Comparison of ENCODE assay signal across 1 cellular context in the genomic region with DNA sequence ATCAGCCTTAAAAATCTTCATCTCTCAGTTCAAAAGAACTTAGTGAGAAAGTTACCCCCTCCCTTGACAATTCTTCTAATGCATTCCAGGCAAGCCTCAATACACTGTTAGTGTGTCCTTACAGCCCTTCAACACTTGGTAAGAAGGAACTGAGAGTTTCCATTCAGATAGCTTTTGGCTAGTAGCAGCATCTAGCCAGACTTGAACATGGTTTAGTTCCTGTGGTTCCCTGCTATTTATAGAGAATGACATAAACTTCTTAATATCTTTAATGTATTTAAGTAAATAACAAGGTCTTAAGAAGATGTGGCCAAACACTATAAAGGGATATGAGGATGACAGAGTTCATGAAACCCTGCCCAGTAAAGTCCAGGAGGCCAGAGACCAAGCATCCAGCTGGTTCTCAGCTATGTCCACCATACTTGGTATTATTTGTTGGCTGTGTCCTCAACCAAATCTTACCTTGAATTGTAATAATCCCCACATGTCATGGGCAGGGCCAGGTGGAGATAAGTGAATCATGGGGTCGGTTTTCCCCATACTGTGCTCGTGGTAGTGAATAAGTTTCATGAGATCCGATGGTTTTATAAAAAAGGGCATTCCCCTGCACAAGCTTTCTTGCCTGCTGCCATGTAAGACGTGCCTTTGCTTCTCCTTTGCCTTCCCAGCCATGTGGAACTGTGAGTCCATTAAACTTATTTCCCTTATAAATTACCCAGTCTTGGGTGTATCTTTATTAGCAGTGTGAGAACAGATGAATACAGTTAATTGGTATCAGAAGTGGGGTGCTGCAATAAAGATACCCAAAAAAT.
TF ChIP-seq lines count a peak whose summit lies in the region.

No MANE protein-coding gene starts in this region.

TF ChIP-seq in GM12878, 131 proteins besides CTCF, POLR2A, EP300 and RAD21:
- TF ChIP-seq ZNF274 (IDR thresholded peaks at IDR 0.05; ENCODE audit: insufficient read depth, insufficient read length) = no peak
- TF ChIP-seq RELA (IDR thresholded peaks at IDR 0.05; ENCODE audit: borderline replicate concordance, partially characterized antibody) = no peak
- no peak for TF ChIP-seq NRF1 (conservative IDR thresholded peaks at IDR 0.05; ENCODE audit: low read depth, low read length)
- TF ChIP-seq, protein P1, sequence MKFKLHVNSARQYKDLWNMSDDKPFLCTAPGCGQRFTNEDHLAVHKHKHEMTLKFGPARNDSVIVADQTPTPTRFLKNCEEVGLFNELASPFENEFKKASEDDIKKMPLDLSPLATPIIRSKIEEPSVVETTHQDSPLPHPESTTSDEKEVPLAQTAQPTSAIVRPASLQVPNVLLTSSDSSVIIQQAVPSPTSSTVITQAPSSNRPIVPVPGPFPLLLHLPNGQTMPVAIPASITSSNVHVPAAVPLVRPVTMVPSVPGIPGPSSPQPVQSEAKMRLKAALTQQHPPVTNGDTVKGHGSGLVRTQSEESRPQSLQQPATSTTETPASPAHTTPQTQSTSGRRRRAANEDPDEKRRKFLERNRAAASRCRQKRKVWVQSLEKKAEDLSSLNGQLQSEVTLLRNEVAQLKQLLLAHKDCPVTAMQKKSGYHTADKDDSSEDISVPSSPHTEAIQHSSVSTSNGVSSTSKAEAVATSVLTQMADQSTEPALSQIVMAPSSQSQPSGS (IDR thresholded peaks at IDR 0.05; ENCODE audit: low read length) = peak; percentile 85
- peak in 1 of 2 experiments; percentile 60; a peak in 1 of 4 replicates for TF ChIP-seq CEBPB (IDR thresholded peaks at IDR 0.05; ENCODE audit: borderline replicate concordance in 1 of 2, low read depth in 2 of 2, low read length in 2 of 2)
- no peak for TF ChIP-seq POLR2AphosphoS5 (IDR thresholded peaks at IDR 0.05; ENCODE audit: low read length)
- TF ChIP-seq SRF (IDR thresholded peaks at IDR 0.05; ENCODE audit: low read depth in 2 of 2, low read length in 2 of 2) = no peak
- peak; percentile 77 for TF ChIP-seq IRF4 (IDR thresholded peaks at IDR 0.05; ENCODE audit: low read depth, low read length)
- no peak for TF ChIP-seq ZNF687 (IDR thresholded peaks at IDR 0.05)
- no peak for TF ChIP-seq SMAD1 (IDR thresholded peaks at IDR 0.05; ENCODE audit: low read depth, partially characterized antibody)
- TF ChIP-seq KDM1A (IDR thresholded peaks at IDR 0.05; ENCODE audit: borderline replicate concordance) = no peak
- no peak for TF ChIP-seq STAT3 (IDR thresholded peaks at IDR 0.05; ENCODE audit: low read depth, low read length)
- peak; percentile 89 for TF ChIP-seq RUNX3 (IDR thresholded peaks at IDR 0.05; ENCODE audit: low read length)
- TF ChIP-seq ZNF384 (IDR thresholded peaks at IDR 0.05; ENCODE audit: borderline replicate concordance, low read depth, low read length) = no peak
- TF ChIP-seq ATF7 (IDR thresholded peaks at IDR 0.05; ENCODE audit: low read depth) = peak; percentile 35; the same call in 1 of the 2 replicates
- TF ChIP-seq ZZZ3 (IDR thresholded peaks at IDR 0.05; ENCODE audit: control insufficient read depth, insufficient read length, low read depth) = no peak
- TF ChIP-seq NBN (IDR thresholded peaks at IDR 0.05) = no peak
- peak; percentile 17; the same call in 1 of the 2 replicates for TF ChIP-seq BCL11A (IDR thresholded peaks at IDR 0.05; ENCODE audit: low read depth, low read length)
- TF ChIP-seq, protein P2, sequence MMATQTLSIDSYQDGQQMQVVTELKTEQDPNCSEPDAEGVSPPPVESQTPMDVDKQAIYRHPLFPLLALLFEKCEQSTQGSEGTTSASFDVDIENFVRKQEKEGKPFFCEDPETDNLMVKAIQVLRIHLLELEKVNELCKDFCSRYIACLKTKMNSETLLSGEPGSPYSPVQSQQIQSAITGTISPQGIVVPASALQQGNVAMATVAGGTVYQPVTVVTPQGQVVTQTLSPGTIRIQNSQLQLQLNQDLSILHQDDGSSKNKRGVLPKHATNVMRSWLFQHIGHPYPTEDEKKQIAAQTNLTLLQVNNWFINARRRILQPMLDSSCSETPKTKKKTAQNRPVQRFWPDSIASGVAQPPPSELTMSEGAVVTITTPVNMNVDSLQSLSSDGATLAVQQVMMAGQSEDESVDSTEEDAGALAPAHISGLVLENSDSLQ (IDR thresholded peaks at IDR 0.05) = no peak
- peak; percentile 68; the same call in 1 of the 2 replicates for TF ChIP-seq NFIC (IDR thresholded peaks at IDR 0.05; ENCODE audit: low read depth, low read length)
- peak; percentile 92 for TF ChIP-seq MEF2A (IDR thresholded peaks at IDR 0.05; ENCODE audit: insufficient read depth, low read depth, low read length)
- TF ChIP-seq, protein P3, sequence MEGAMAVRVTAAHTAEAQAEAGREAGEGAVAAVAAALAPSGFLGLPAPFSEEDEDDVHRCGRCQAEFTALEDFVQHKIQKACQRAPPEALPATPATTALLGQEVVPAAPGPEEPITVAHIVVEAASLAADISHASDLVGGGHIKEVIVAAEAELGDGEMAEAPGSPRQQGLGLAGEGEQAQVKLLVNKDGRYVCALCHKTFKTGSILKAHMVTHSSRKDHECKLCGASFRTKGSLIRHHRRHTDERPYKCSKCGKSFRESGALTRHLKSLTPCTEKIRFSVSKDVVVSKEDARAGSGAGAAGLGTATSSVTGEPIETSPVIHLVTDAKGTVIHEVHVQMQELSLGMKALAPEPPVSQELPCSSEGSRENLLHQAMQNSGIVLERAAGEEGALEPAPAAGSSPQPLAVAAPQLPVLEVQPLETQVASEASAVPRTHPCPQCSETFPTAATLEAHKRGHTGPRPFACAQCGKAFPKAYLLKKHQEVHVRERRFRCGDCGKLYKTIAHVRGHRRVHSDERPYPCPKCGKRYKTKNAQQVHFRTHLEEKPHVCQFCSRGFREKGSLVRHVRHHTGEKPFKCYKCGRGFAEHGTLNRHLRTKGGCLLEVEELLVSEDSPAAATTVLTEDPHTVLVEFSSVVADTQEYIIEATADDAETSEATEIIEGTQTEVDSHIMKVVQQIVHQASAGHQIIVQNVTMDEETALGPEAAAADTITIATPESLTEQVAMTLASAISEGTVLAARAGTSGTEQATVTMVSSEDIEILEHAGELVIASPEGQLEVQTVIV (IDR thresholded peaks at IDR 0.05; ENCODE audit: borderline replicate concordance, partially characterized antibody) = no peak
- peak; percentile 85 for TF ChIP-seq SPI1 (IDR thresholded peaks at IDR 0.05; ENCODE audit: borderline replicate concordance, insufficient read depth, low read depth, low read length)
- TF ChIP-seq, protein P4, sequence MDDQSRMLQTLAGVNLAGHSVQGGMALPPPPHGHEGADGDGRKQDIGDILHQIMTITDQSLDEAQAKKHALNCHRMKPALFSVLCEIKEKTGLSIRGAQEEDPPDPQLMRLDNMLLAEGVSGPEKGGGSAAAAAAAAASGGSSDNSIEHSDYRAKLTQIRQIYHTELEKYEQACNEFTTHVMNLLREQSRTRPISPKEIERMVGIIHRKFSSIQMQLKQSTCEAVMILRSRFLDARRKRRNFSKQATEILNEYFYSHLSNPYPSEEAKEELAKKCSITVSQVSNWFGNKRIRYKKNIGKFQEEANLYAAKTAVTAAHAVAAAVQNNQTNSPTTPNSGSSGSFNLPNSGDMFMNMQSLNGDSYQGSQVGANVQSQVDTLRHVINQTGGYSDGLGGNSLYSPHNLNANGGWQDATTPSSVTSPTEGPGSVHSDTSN (IDR thresholded peaks at IDR 0.05; ENCODE audit: insufficient replicate concordance, low read depth, low read length) = no peak
- TF ChIP-seq BMI1 (IDR thresholded peaks at IDR 0.05; ENCODE audit: borderline replicate concordance) = no peak
- peak; percentile 45; the same call in 1 of the 2 replicates for TF ChIP-seq JUNB (IDR thresholded peaks at IDR 0.05)
- 0 out of 2 replicates have a peak, but pooled peaks have one; percentile 17 for TF ChIP-seq TCF12 (IDR thresholded peaks at IDR 0.05; ENCODE audit: low read depth, low read length)
- peak; percentile 23; the same call in 1 of the 2 replicates for TF ChIP-seq PML (IDR thresholded peaks at IDR 0.05; ENCODE audit: low read length)
- peak; percentile 93; the same call in 1 of the 2 replicates for TF ChIP-seq CBX5 (IDR thresholded peaks at IDR 0.05; ENCODE audit: low read depth)
- no peak for TF ChIP-seq TAF1 (IDR thresholded peaks at IDR 0.05; ENCODE audit: borderline replicate concordance, low read depth, low read length)
